ENCODE assay signal across 12 cellular contexts in genomic region chr16:1763521-1764511, GRCh38. TPM values are rescaled to one million over a fixed set of nuclear protein-coding genes. Genes with fewer than 3 reads are reported as not detected.
DNase-seq lines count a peak whose midpoint lies in the region; ATAC-seq, FAIRE-seq and TF ChIP-seq lines count a peak whose summit lies in the region.
"Had no signal": no experiment of that assay in that cellular context is flagged by ENCODE, and none has a peak within 500 bp of the region (broad histone marks: within the 10 kb centered on the region; RNA-seq: fewer than 3 reads in every experiment).

No MANE protein-coding gene starts in this region.

- H3K27ac ChIP-seq in H1 (ENCODE audit: low read depth, low read length) = no peak overlapping the region
- H3K27ac ChIP-seq: upper lobe of left lung had no signal

- TF ChIP-seq EP300 in H1 (IDR thresholded peaks at IDR 0.05; ENCODE audit: borderline replicate concordance in 1 of 2, low read depth in 2 of 2, low read length in 2 of 2) = no peak

- H4K20me1 ChIP-seq in H1 (replicated peaks in 1 of 2; ENCODE audit: control insufficient read depth in 1 of 2, insufficient read depth in 2 of 2, low read length in 2 of 2) = peaks cover 1 to 9% of the 10 kb centered on the region in 2 experiments

- no peak for DNase-seq in D721Med (ENCODE audit: insufficient read length, low spot score)
- DNase-seq in H1 (ENCODE audit: low read depth in 1 of 2, low spot score in 2 of 2) = peak; percentile 59 to 92
- DNase-seq in midbrain (lab: John Stamatoyannopoulos, UW) = peak; percentile 6
- DNase-seq in activated effector memory CD4-positive, alpha-beta T cell treated with Interleukin-2 at 50 U/mL for 16 hours = no peak
- no peak for DNase-seq in HK-2 (ENCODE audit: unreplicated experiment)
- DNase-seq in NCI-H345 treated with DMSO at 0.1 percent for 48 hours (lab: John Stamatoyannopoulos, UW; ENCODE audit: unreplicated experiment) = no peak
- DNase-seq: stimulated activated CD4-positive, alpha-beta T cell treated with anti-CD3 and anti-CD28 coated beads, Interleukin-15, amount 100 ng/mL, for 24 hours had no signal

- TF ChIP-seq CTCF in D721Med (IDR thresholded peaks at IDR 0.05; ENCODE audit: insufficient read depth, missing control alignments) (peak; percentile 12), LNCAP (IDR thresholded peaks at IDR 0.05) (peak; percentile 37; the same call in 1 of the 2 replicates), H1 (IDR thresholded peaks at IDR 0.05; ENCODE audit: control extremely low read depth in 1 of 3, insufficient read depth in 1 of 3, low read depth in 1 of 3, low read length in 3 of 3) (peak in 2 of 3 experiments; percentile 66 to 82; a peak in 3 of 4 replicates)

- 45% methylated on average over 47 of the region's 81 CpGs; no CpG with 5 or more reads in 1 of the 2 experiments for WGBS in H1 (ENCODE audit: extremely low coverage in 1 of 2, insufficient coverage in 1 of 2, insufficient read length in 1 of 2, insufficient replicate concordance in 2 of 2, low coverage in 1 of 2, low lambda C conversion rate in 2 of 2, missing lambda C conversion rate in 1 of 2), 2 experiments

- H3K23me2 ChIP-seq in H1 (ENCODE audit: low read depth, low read length) = no peaks in the 10 kb centered on the region; the same call in 1 of the 2 replicates

- H3K9me3 ChIP-seq in H1 (ENCODE audit: insufficient read depth in 2 of 2, low read depth in 1 of 2, low read length in 1 of 2) = no peaks in the 10 kb centered on the region; a peak in 1 of 4 replicates
- H3K9me3 ChIP-seq: upper lobe of left lung had no signal

- no peak overlapping the region; the same call in none of the 2 replicates for H2BK5ac ChIP-seq in H1 (ENCODE audit: low read depth, low read length)

- no peak overlapping the region for H3K56ac ChIP-seq in H1 (replicated peaks; ENCODE audit: insufficient read length, low read depth, low read length)

- POLR2A ChIA-PET in H1 (lab: Charles Lee; ENCODE audit: partially characterized antibody) = interaction anchor here (0.6 to 13.5 kb wide), 13 partner anchors 9 to 343 kb away, joined by 3 to 246 read pairs (median 3); partner anchors contain the start of genes EME2, JPT2, MAPK8IP3 and MRPS34

- H3K18ac ChIP-seq in H1 (ENCODE audit: extremely low read depth, low read length) = peak overlapping the region; percentile 78

- H2AK5ac ChIP-seq in H1 (ENCODE audit: low read depth, low read length) = 0 out of 2 replicates have a peak overlapping the region, but pooled peaks have one; percentile 14

- no peak overlapping the region for H2BK20ac ChIP-seq in H1 (ENCODE audit: low read length)

- no peak overlapping the region for H2AFZ ChIP-seq in H1 (ENCODE audit: low read length)

- peak overlapping the region; percentile 71 for H4K8ac ChIP-seq in H1 (ENCODE audit: extremely low read depth, insufficient read depth, low read length)

- peak overlapping the region; percentile 8 to 57 (median 36); a peak in 7 of 8 replicates for H3K4me3 ChIP-seq in H1 (ENCODE audit: extremely low read depth in 1 of 4, insufficient read depth in 2 of 4, low read depth in 3 of 4, low read length in 4 of 4)
- H3K4me3 ChIP-seq: upper lobe of left lung had no signal

- ATAC-seq in GM18517 (IDR thresholded peaks at IDR 0.05; ENCODE audit: unreplicated experiment) = no peak
- ATAC-seq: activated naive CD4-positive, alpha-beta T cell treated with anti-CD3 and anti-CD28 coated beads, Interleukin-2, amount 50 U/mL, for 72 hours had no signal

- no peak for TF ChIP-seq POLR2A in H1 (IDR thresholded peaks at IDR 0.05; ENCODE audit: control extremely low read depth in 1 of 2, low read depth in 2 of 2, low read length in 2 of 2)

- TF ChIP-seq RAD21 in H1 (IDR thresholded peaks at IDR 0.05 in 1 of 2, conservative IDR thresholded peaks at IDR 0.05 in 1 of 2; ENCODE audit: low read depth in 2 of 2, low read length in 2 of 2) = peak; percentile 71 to 75

- H3K79me1 ChIP-seq in H1 (ENCODE audit: low read depth, low read length) = no peaks in the 10 kb centered on the region

- CTCF ChIA-PET in H1 (lab: Charles Lee; ENCODE audit: partially characterized antibody) = interaction anchor here (0.7 to 3.3 kb wide), 12 partner anchors 9 to 115 kb away, joined by 3 to 21 read pairs (median 6); partner anchors contain the start of genes EME2, IGFALS, MAPK8IP3 and MRPS34

- peaks cover 3 to 37% (median 7%) of the 10 kb centered on the region in 4 experiments; a peak in 4 of 8 replicates for H3K36me3 ChIP-seq in H1 (ENCODE audit: control insufficient read depth in 2 of 4, insufficient read depth in 4 of 4, low read length in 3 of 4)

- H3K27me3 ChIP-seq in H1 (replicated peaks in 1 of 4; ENCODE audit: control insufficient read depth in 3 of 4, extremely low read depth in 1 of 4, insufficient read depth in 3 of 4, low read length in 3 of 4) = no peaks in the 10 kb centered on the region; a peak in 1 of 7 replicates
- H3K27me3 ChIP-seq: upper lobe of left lung had no signal

- H2BK15ac ChIP-seq in H1 (ENCODE audit: low read length) = peak overlapping the region; percentile 61; the same call in 1 of the 2 replicates

- H4K5ac ChIP-seq in H1 (ENCODE audit: insufficient read length, low read depth, low read length) = peak overlapping the region; percentile 76

- H3K79me2 ChIP-seq in H1 (ENCODE audit: control insufficient read depth in 1 of 2, insufficient read depth in 2 of 2, low read length in 2 of 2) = no peaks in the 10 kb centered on the region; a peak in 1 of 4 replicates

- no peak overlapping the region for H3K4ac ChIP-seq in H1 (replicated peaks; ENCODE audit: insufficient read length, low read depth, low read length)

- no peak overlapping the region for H3K14ac ChIP-seq in H1 (ENCODE audit: insufficient read length)

- H2BK12ac ChIP-seq in H1 (ENCODE audit: low read depth, low read length) = 0 out of 2 replicates have a peak overlapping the region, but pooled peaks have one; percentile 60

- H3K23ac ChIP-seq in H1 (ENCODE audit: insufficient read length) = no peak overlapping the region

- no peak for FAIRE-seq in D721Med (lab: Jason Lieb, UNC)
- FAIRE-seq in H1 (lab: Jason Lieb, UNC) = no peak
- FAIRE-seq: islet of Langerhans had no signal

- peak overlapping the region; percentile 61 to 89 for H3K4me2 ChIP-seq in H1 (ENCODE audit: insufficient read depth in 1 of 2, low read depth in 2 of 2, low read length in 2 of 2)

- no peak overlapping the region for H2BK120ac ChIP-seq in H1 (replicated peaks; ENCODE audit: low read depth, low read length)

- peak overlapping the region; percentile 74 for H4K91ac ChIP-seq in H1 (replicated peaks; ENCODE audit: insufficient read length, low read length)

- no peak overlapping the region; a peak in 2 of 7 replicates for H3K9ac ChIP-seq in H1 (replicated peaks in 1 of 4; ENCODE audit: extremely low read depth in 1 of 4, low read depth in 3 of 4, low read length in 3 of 4)

- H3K4me1 ChIP-seq in H1 (replicated peaks in 1 of 4; ENCODE audit: control insufficient read depth in 3 of 4, insufficient read depth in 4 of 4, low read length in 3 of 4) = peaks cover 0 to 13% (median 7%) of the 10 kb centered on the region in 4 experiments; a peak in 5 of 7 replicates

RNA-seq across cellular contexts. Expression of gene NME3, which starts 7.5 kb away (rescaled TPM):
- 70.9 and 72.5 TPM in 2 replicates for total RNA-seq in H1 (2021; fragmentation: NEBNext Ultra II Directional; extraction: Animal tissue kit (Norgen Biotek cat#: 25700))
- polyA plus RNA-seq in H1 (2011; rRNA removed) = 163 and 214 TPM in 2 replicates
- 121 TPM for polyA plus RNA-seq in H1 (2011; cell fraction: cytosol; rRNA removed)
- 208 TPM for polyA plus RNA-seq in H1 (2011; cell fraction: nucleus; rRNA removed)
- 38.1 to 86.9 TPM (median 80.9 TPM) in 4 replicates for polyA plus RNA-seq in H1 (2012, experiment 1 of 2)
- polyA plus RNA-seq in H1 (2012, experiment 2 of 2) = 93.0 TPM
- 73.8 TPM for polyA plus RNA-seq in H1 (2013, experiment 1 of 2)
- polyA plus RNA-seq in H1 (2013, experiment 2 of 2) = 79.6 TPM
- 4.7 and 7.5 TPM in 2 replicates for polyA minus RNA-seq in H1 (2011; rRNA and poly(A)+ RNA removed)
- polyA minus RNA-seq in H1 (2011; cell fraction: cytosol; rRNA and poly(A)+ RNA removed) = 31.9 TPM
- 46.7 TPM for polyA minus RNA-seq in H1 (2011; cell fraction: nucleus; rRNA and poly(A)+ RNA removed)

RNA-seq across cellular contexts. Expression of gene EME2, which starts 8.8 kb away (rescaled TPM):
- 19.3 and 19.7 TPM in 2 replicates for total RNA-seq in H1 (2021; fragmentation: NEBNext Ultra II Directional; extraction: Animal tissue kit (Norgen Biotek cat#: 25700))
- 13.1 and 17.0 TPM in 2 replicates for polyA plus RNA-seq in H1 (2011; rRNA removed)
- polyA plus RNA-seq in H1 (2011; cell fraction: cytosol; rRNA removed) = 17.4 TPM
- polyA plus RNA-seq in H1 (2011; cell fraction: nucleus; rRNA removed) = 144 TPM
- 15.4 to 20.9 TPM (median 18.8 TPM) in 4 replicates for polyA plus RNA-seq in H1 (2012, experiment 1 of 2)
- polyA plus RNA-seq in H1 (2012, experiment 2 of 2) = 10.1 TPM
- 6.1 TPM for polyA plus RNA-seq in H1 (2013, experiment 1 of 2)
- 4.8 TPM for polyA plus RNA-seq in H1 (2013, experiment 2 of 2)
- polyA minus RNA-seq in H1 (2011; rRNA and poly(A)+ RNA removed) = 4.4 and 4.6 TPM in 2 replicates
- polyA minus RNA-seq in H1 (2011; cell fraction: cytosol; rRNA and poly(A)+ RNA removed) = 8.2 TPM
- 33.1 TPM for polyA minus RNA-seq in H1 (2011; cell fraction: nucleus; rRNA and poly(A)+ RNA removed)

RNA-seq across cellular contexts. Expression of gene MRPS34, which starts 9.1 kb away (rescaled TPM):
- total RNA-seq in H1 (2021; fragmentation: NEBNext Ultra II Directional; extraction: Animal tissue kit (Norgen Biotek cat#: 25700)) = 252 and 267 TPM in 2 replicates
- 168 and 250 TPM in 2 replicates for polyA plus RNA-seq in H1 (2011; rRNA removed)
- polyA plus RNA-seq in H1 (2011; cell fraction: cytosol; rRNA removed) = 256 TPM
- 198 TPM for polyA plus RNA-seq in H1 (2011; cell fraction: nucleus; rRNA removed)
- polyA plus RNA-seq in H1 (2012, experiment 1 of 2) = 193 to 245 TPM (median 224 TPM) in 4 replicates
- polyA plus RNA-seq in H1 (2012, experiment 2 of 2) = 253 TPM
- polyA plus RNA-seq in H1 (2013, experiment 1 of 2) = 216 TPM
- polyA plus RNA-seq in H1 (2013, experiment 2 of 2) = 235 TPM
- 35.3 and 37.0 TPM in 2 replicates for polyA minus RNA-seq in H1 (2011; rRNA and poly(A)+ RNA removed)
- polyA minus RNA-seq in H1 (2011; cell fraction: cytosol; rRNA and poly(A)+ RNA removed) = 103 TPM
- polyA minus RNA-seq in H1 (2011; cell fraction: nucleus; rRNA and poly(A)+ RNA removed) = 46.1 TPM

RNA-seq across cellular contexts. Expression of gene SPSB3, which starts 18.6 kb away (rescaled TPM):
- 22.5 and 25.3 TPM in 2 replicates for total RNA-seq in H1 (2021; fragmentation: NEBNext Ultra II Directional; extraction: Animal tissue kit (Norgen Biotek cat#: 25700))
- 37.8 and 60.1 TPM in 2 replicates for polyA plus RNA-seq in H1 (2011; rRNA removed)
- polyA plus RNA-seq in H1 (2011; cell fraction: cytosol; rRNA removed) = 45.6 TPM
- polyA plus RNA-seq in H1 (2011; cell fraction: nucleus; rRNA removed) = 113 TPM
- 24.3 to 39.4 TPM (median 30.0 TPM) in 4 replicates for polyA plus RNA-seq in H1 (2012, experiment 1 of 2)
- polyA plus RNA-seq in H1 (2012, experiment 2 of 2) = 20.6 TPM
- polyA plus RNA-seq in H1 (2013, experiment 1 of 2) = 19.3 TPM
- 16.6 TPM for polyA plus RNA-seq in H1 (2013, experiment 2 of 2)
- 9.8 and 10.4 TPM in 2 replicates for polyA minus RNA-seq in H1 (2011; rRNA and poly(A)+ RNA removed)
- polyA minus RNA-seq in H1 (2011; cell fraction: cytosol; rRNA and poly(A)+ RNA removed) = 12.6 TPM
- polyA minus RNA-seq in H1 (2011; cell fraction: nucleus; rRNA and poly(A)+ RNA removed) = 24.4 TPM

RNA-seq across cellular contexts. Expression of gene NUBP2, which starts 18.9 kb away (rescaled TPM):
- total RNA-seq in H1 (2021; fragmentation: NEBNext Ultra II Directional; extraction: Animal tissue kit (Norgen Biotek cat#: 25700)) = 68.0 and 70.3 TPM in 2 replicates
- polyA plus RNA-seq in H1 (2011; rRNA removed) = 96.9 and 130 TPM in 2 replicates
- polyA plus RNA-seq in H1 (2011; cell fraction: cytosol; rRNA removed) = 101 TPM
- polyA plus RNA-seq in H1 (2011; cell fraction: nucleus; rRNA removed) = 141 TPM
- polyA plus RNA-seq in H1 (2012, experiment 1 of 2) = 44.7 to 70.3 TPM (median 69.2 TPM) in 4 replicates
- 80.2 TPM for polyA plus RNA-seq in H1 (2012, experiment 2 of 2)
- polyA plus RNA-seq in H1 (2013, experiment 1 of 2) = 65.6 TPM
- polyA plus RNA-seq in H1 (2013, experiment 2 of 2) = 61.2 TPM
- 13.2 and 13.3 TPM in 2 replicates for polyA minus RNA-seq in H1 (2011; rRNA and poly(A)+ RNA removed)
- polyA minus RNA-seq in H1 (2011; cell fraction: cytosol; rRNA and poly(A)+ RNA removed) = 37.4 TPM
- polyA minus RNA-seq in H1 (2011; cell fraction: nucleus; rRNA and poly(A)+ RNA removed) = 42.5 TPM

Comparison
In these comparisons a context has a peak if more than half of its experiments do, and no peak if none do; other contexts are left out.
1. DNase-seq: peak in H1 (2 of 2) and midbrain (single experiment); none in D721Med (single experiment), activated effector memory CD4-positive, alpha-beta T cell treated with Interleukin-2 at 50 U/mL for 16 hours (single experiment), HK-2 (single experiment) and NCI-H345 treated with DMSO at 0.1 percent for 48 hours (single experiment).
2. CTCF ChIP-seq: peak in every context shown above with its lines; median percentile 74 in H1; 37 in LNCAP; 12 in D721Med.